ENCODE assay signal across 20 cellular contexts in genomic region chr14:83568141-83568540, GRCh38.
"Had no signal": no experiment of that assay in that cellular context is flagged by ENCODE, and none has a peak within 500 bp of the region (broad histone marks: within the 10 kb centered on the region; RNA-seq: fewer than 3 reads in every experiment).

No MANE protein-coding gene starts in this region.

- H3K36me3 ChIP-seq: esophagus squamous epithelium, tibial nerve, upper lobe of right lung, vagina had no signal

- H3K9me3 ChIP-seq: esophagus squamous epithelium, testis, tibial nerve, upper lobe of right lung, vagina had no signal

- H3K27me3 Mint-ChIP-seq: dendritic cell treated with granulocyte-macrophage colony-stimulating factor and Interleukin-4, amounts not matched to agents 40 ng/mL and 50 ng/mL, for 4 days; effector memory CD8-positive, alpha-beta T cell; naive thymus-derived CD8-positive, alpha-beta T cell; stimulated activated naive B cell treated with anti-CD40 and anti-IgM and Interleukin-4, amounts not matched to agents 10 μg/mL and 1 μg/mL and 100 μg/mL, for 72 hours; stimulated activated naive CD8-positive, alpha-beta T cell treated with anti-CD3 and anti-CD28 coated beads, Interleukin-15, amount 100 ng/mL, for 72 hours had no signal

- H3K4me1 ChIP-seq: esophagus squamous epithelium, testis, tibial nerve, upper lobe of right lung, vagina had no signal

- H3K4me1 Mint-ChIP-seq: naive thymus-derived CD8-positive, alpha-beta T cell; stimulated activated naive B cell treated with anti-CD40 and anti-IgM and Interleukin-4, amounts not matched to agents 10 μg/mL and 1 μg/mL and 100 μg/mL, for 72 hours; stimulated activated naive CD8-positive, alpha-beta T cell treated with anti-CD3 and anti-CD28 coated beads, Interleukin-15, amount 100 ng/mL, for 72 hours had no signal

- H3K27ac Mint-ChIP-seq: dendritic cell treated with granulocyte-macrophage colony-stimulating factor and Interleukin-4, amounts not matched to agents 40 ng/mL and 50 ng/mL, for 4 days; effector memory CD8-positive, alpha-beta T cell; naive thymus-derived CD8-positive, alpha-beta T cell; stimulated activated naive B cell treated with anti-CD40 and anti-IgM and Interleukin-4, amounts not matched to agents 10 μg/mL and 1 μg/mL and 100 μg/mL, for 72 hours; stimulated activated naive CD8-positive, alpha-beta T cell treated with anti-CD3 and anti-CD28 coated beads, Interleukin-15, amount 100 ng/mL, for 72 hours had no signal

- ATAC-seq: effector memory CD8-positive, alpha-beta T cell; left lobe of liver; mucosa of descending colon; naive thymus-derived CD8-positive, alpha-beta T cell; sciatic nerve; stimulated activated naive B cell treated with anti-CD40 and anti-IgM and Interleukin-4, amounts not matched to agents 10 μg/mL and 1 μg/mL and 100 μg/mL, for 72 hours; stimulated activated naive CD8-positive, alpha-beta T cell treated with anti-CD3 and anti-CD28 coated beads, Interleukin-15, amount 100 ng/mL, for 72 hours; upper lobe of right lung had no signal

- H3K36me3 Mint-ChIP-seq: naive thymus-derived CD8-positive, alpha-beta T cell; stimulated activated naive B cell treated with anti-CD40 and anti-IgM and Interleukin-4, amounts not matched to agents 10 μg/mL and 1 μg/mL and 100 μg/mL, for 72 hours had no signal

- H3K4me2 ChIP-seq: hepatocyte had no signal

- H3K27ac ChIP-seq: esophagus squamous epithelium, hepatocyte, skin epidermis, testis, tibial nerve, upper lobe of right lung, vagina had no signal

- H3K4me3 Mint-ChIP-seq: dendritic cell treated with granulocyte-macrophage colony-stimulating factor and Interleukin-4, amounts not matched to agents 40 ng/mL and 50 ng/mL, for 4 days; effector memory CD8-positive, alpha-beta T cell; naive thymus-derived CD8-positive, alpha-beta T cell; stimulated activated naive B cell treated with anti-CD40 and anti-IgM and Interleukin-4, amounts not matched to agents 10 μg/mL and 1 μg/mL and 100 μg/mL, for 72 hours; stimulated activated naive CD8-positive, alpha-beta T cell treated with anti-CD3 and anti-CD28 coated beads, Interleukin-15, amount 100 ng/mL, for 72 hours had no signal

- H3K4me3 ChIP-seq: esophagus squamous epithelium, hepatocyte, mucosa of descending colon, skin epidermis, testis, tibial nerve, upper lobe of right lung, vagina had no signal

- H3K79me2 ChIP-seq: hepatocyte had no signal

- H2AFZ ChIP-seq: hepatocyte had no signal

- DNase-seq: effector memory CD8-positive, alpha-beta T cell; esophagus squamous epithelium; foreskin melanocyte; head of caudate nucleus; mucosa of descending colon; naive thymus-derived CD8-positive, alpha-beta T cell; posterior cingulate gyrus; stimulated activated CD4-positive, alpha-beta T cell treated with anti-CD3 and anti-CD28 coated beads, Interleukin-2, amount 100 ng/mL, for 24 hours; stimulated activated CD4-positive, alpha-beta T cell treated with anti-CD3 and anti-CD28 coated beads, Interleukin-4, amount 100 ng/mL, for 4 hours; stimulated activated naive B cell treated with anti-CD40 and anti-IgM and Interleukin-4, amounts not matched to agents 10 μg/mL and 1 μg/mL and 100 μg/mL, for 72 hours; stimulated activated naive CD8-positive, alpha-beta T cell treated with anti-CD3 and anti-CD28 coated beads, Interleukin-15, amount 100 ng/mL, for 72 hours; testis; upper lobe of right lung had no signal

- H3K27me3 ChIP-seq: esophagus squamous epithelium, hepatocyte, testis, tibial nerve, upper lobe of right lung, vagina had no signal
